ENCODE assay signal across 14 cellular contexts in genomic region chr3:4744405-4745239, GRCh38.
A peak's percentile ranks its signal among the peaks of the same experiment; 100 is the strongest.
DNase-seq lines count a peak whose midpoint lies in the region; ATAC-seq and TF ChIP-seq lines count a peak whose summit lies in the region.
"Had no signal": no experiment of that assay in that cellular context is flagged by ENCODE, and none has a peak within 500 bp of the region (broad histone marks: within the 10 kb centered on the region; RNA-seq: fewer than 3 reads in every experiment).

No MANE protein-coding gene starts in this region.

- H3K27ac Mint-ChIP-seq in immature natural killer cell, result peak overlapping the region in 5 of 6 donors; percentile 23 to 77 (median 55)
- H3K27ac Mint-ChIP-seq: activated T-cell treated with anti-CD3 and anti-CD28 coated beads, Interleukin-2, amount 50 U/mL, for 24 hours; B cell had no signal

- H3K27ac ChIP-seq in breast epithelium (peak overlapping the region; percentile 63 to 76), mammary epithelial cell (ENCODE audit: insufficient read depth, low read depth, low read length) (no peak overlapping the region), VCaP (0 out of 2 replicates have a peak overlapping the region, but pooled peaks have one; percentile 1), thyroid gland (peak overlapping the region in 2 of 3 donors; percentile 4 to 39)

- TF ChIP-seq CTCF in breast epithelium (IDR thresholded peaks at IDR 0.05), result no peak
- no peak for TF ChIP-seq CTCF in mammary epithelial cell (conservative IDR thresholded peaks at IDR 0.05 in 1 of 2, IDR thresholded peaks at IDR 0.05 in 1 of 2; ENCODE audit: extremely low read depth in 1 of 2, insufficient read depth in 1 of 2, low read depth in 1 of 2, low read length in 2 of 2)
- no peak for TF ChIP-seq CTCF in VCaP (conservative IDR thresholded peaks at IDR 0.05)
- TF ChIP-seq CTCF in thyroid gland (IDR thresholded peaks at IDR 0.05), result no peak

- H3K27me3 ChIP-seq in breast epithelium (no peaks in the 10 kb centered on the region), mammary epithelial cell (ENCODE audit: insufficient read depth, low read length) (no peaks in the 10 kb centered on the region), thyroid gland (no peaks in the 10 kb centered on the region)

- CTCF ChIA-PET in mammary epithelial cell (lab: Charles Lee; ENCODE audit: low non-redundant PET), result no interaction called here

- H3K9me3 Mint-ChIP-seq in immature natural killer cell, result peaks cover 0 to 3% (median 0%) of the 10 kb centered on the region in 6 donors

- H3K9ac ChIP-seq in mammary epithelial cell (ENCODE audit: insufficient read depth, low read length), result no peak overlapping the region

- H3K4me3 Mint-ChIP-seq in immature natural killer cell, result no peak overlapping the region
- H3K4me3 Mint-ChIP-seq: activated T-cell treated with anti-CD3 and anti-CD28 coated beads, Interleukin-2, amount 50 U/mL, for 24 hours; B cell; T-helper 1 cell treated with Interleukin-12 subunit alpha and Interleukin-12 subunit beta and Interleukin-4 antibody, amounts not matched to agents 30 μg/mL and 1 μg/mL, for 36 hours had no signal

- no peaks in the 10 kb centered on the region for H3K36me3 ChIP-seq in breast epithelium
- H3K36me3 ChIP-seq in mammary epithelial cell (ENCODE audit: insufficient read depth, low read length), result no peaks in the 10 kb centered on the region
- H3K36me3 ChIP-seq in thyroid gland, result no peaks in the 10 kb centered on the region

- peaks cover 5 to 22% (median 13%) of the 10 kb centered on the region in 3 donors for H3K36me3 Mint-ChIP-seq in immature natural killer cell

- no peaks in the 10 kb centered on the region for H4K20me1 ChIP-seq in mammary epithelial cell (ENCODE audit: insufficient read depth, low read length)

- dilution Hi-C loops in mammary epithelial cell (cut with HindIII; ENCODE audit: low sequenced_read_pairs), result no loop called here

- BruUV-seq in mammary epithelial cell (replicated peaks; lab: Mats Ljungman, UMichigan), result no TSS peak

- in situ Hi-C loops in mammary epithelial cell (cut with MboI; ENCODE audit: low sequenced_read_pairs in 2 of 2), result no loop called here

- DNase-seq in breast epithelium (ENCODE audit: low spot score in 2 of 2) (no peak), mammary epithelial cell (no peak), immature natural killer cell (no peak), thyroid gland (no peak), NCI-H2227 treated with DMSO at 0.1 percent for 48 hours (lab: John Stamatoyannopoulos, UW) (no peak), NCI-H446 treated with DMSO at 0.1 percent for 48 hours (lab: John Stamatoyannopoulos, UW) (no peak)
- DNase-seq: activated T-cell treated with anti-CD3 and anti-CD28 coated beads, Interleukin-2, amount 50 U/mL, for 24 hours; effector CD4-positive, alpha-beta T cell; KG1 had no signal

- ATAC-seq in HG03139 (IDR thresholded peaks at IDR 0.05; ENCODE audit: unreplicated experiment), result no peak
- ATAC-seq: sciatic nerve had no signal

- intact Hi-C loops in breast epithelium (cut with DNase I; ENCODE audit: low total_unique reads) (no loop called here), mammary epithelial cell (cut with micrococcal nuclease) (no loop called here), thyroid gland (cut with DNase I) (no loop called here)

- H3K27me3 Mint-ChIP-seq in immature natural killer cell (ENCODE audit: low read depth in 3 of 3), result peaks cover 2 to 12% (median 11%) of the 10 kb centered on the region in 3 donors
- H3K27me3 Mint-ChIP-seq: activated T-cell treated with anti-CD3 and anti-CD28 coated beads, Interleukin-2, amount 50 U/mL, for 24 hours; B cell had no signal

- H2AFZ ChIP-seq in mammary epithelial cell (ENCODE audit: low read depth, low read length), result no peak overlapping the region

- H3K4me1 Mint-ChIP-seq in immature natural killer cell, result peaks cover 71 to 84% of the 10 kb centered on the region in 2 donors

- no peaks in the 10 kb centered on the region for H3K9me3 ChIP-seq in breast epithelium
- H3K9me3 ChIP-seq in mammary epithelial cell (replicated peaks; ENCODE audit: insufficient read depth, low read length), result no peaks in the 10 kb centered on the region
- H3K9me3 ChIP-seq in thyroid gland, result no peaks in the 10 kb centered on the region

- no peak overlapping the region for H3K4me2 ChIP-seq in mammary epithelial cell (ENCODE audit: insufficient read depth, low read depth, low read length)

- no peaks in the 10 kb centered on the region for H3K79me2 ChIP-seq in mammary epithelial cell (ENCODE audit: insufficient read depth, low read length)

- TF ChIP-seq POLR2A in breast epithelium (IDR thresholded peaks at IDR 0.05) (no peak), thyroid gland (IDR thresholded peaks at IDR 0.05) (no peak)

- H3K4me3 ChIP-seq in breast epithelium (no peak overlapping the region), mammary epithelial cell (replicated peaks in 1 of 3; ENCODE audit: insufficient read depth in 1 of 3, low read depth in 2 of 3, low read length in 3 of 3) (no peak overlapping the region), thyroid gland (replicated peaks in 1 of 3) (no peak overlapping the region)

- whole genome bisulfite sequencing in mammary epithelial cell (ENCODE audit: low coverage, missing lambda C conversion rate), result 88% methylated on average over 2 of the region's 3 CpGs
- WGBS in thyroid gland, 2 donors, result 87 to 88% methylated on average over 3 of the region's 3 CpGs

- H3K4me1 ChIP-seq in breast epithelium, result peaks cover 14 to 15% of the 10 kb centered on the region in 2 donors
- H3K4me1 ChIP-seq in mammary epithelial cell (ENCODE audit: insufficient read depth, low read length), result peaks cover 25% of the 10 kb centered on the region
- H3K4me1 ChIP-seq in thyroid gland, result peaks cover 21 to 44% of the 10 kb centered on the region in 2 donors
